In the genomic region with DNA sequence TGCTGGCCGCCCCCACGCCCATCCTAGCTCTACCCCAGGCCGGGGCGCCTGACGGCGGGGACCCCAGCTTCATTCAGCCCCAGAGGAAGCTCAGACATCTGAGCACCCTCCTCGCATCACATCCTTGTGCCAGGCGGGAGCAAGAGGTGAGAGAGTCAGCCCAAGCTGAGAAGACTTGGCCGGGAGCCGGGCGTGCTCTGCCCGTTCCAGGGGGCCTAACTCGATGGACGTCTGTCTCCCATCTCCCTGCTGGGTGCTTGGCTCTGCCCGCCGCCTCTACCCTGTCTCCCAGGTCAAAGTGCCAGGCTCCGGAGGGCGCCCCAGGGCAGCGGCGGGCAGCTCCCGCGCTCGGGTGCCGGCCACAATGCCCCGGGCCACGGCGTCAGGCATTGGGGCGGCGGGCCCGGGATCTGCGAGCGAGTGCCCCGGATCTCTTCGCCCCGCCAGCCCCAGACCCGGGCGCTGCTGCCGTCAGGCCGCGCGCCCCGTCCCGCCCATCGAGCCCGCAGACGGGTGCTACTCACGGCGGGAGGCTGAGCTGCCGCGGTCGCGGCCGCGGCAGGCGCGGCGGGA, we compare ENCODE assay signal across 8 cellular contexts. TPM values are rescaled to one million over a fixed set of nuclear protein-coding genes. Genes with fewer than 3 reads are reported as not detected.
DNase-seq lines count a peak whose midpoint lies in the region; ATAC-seq and TF ChIP-seq lines count a peak whose summit lies in the region.

No MANE protein-coding gene starts in this region.

- H4K5ac ChIP-seq in mesendoderm (ENCODE audit: low read length) = no peak overlapping the region

- no peaks in the 10 kb centered on the region for H3K27me3 ChIP-seq in MM.1S (replicated peaks; ENCODE audit: insufficient read depth, low read length)
- H3K27me3 ChIP-seq in mesendoderm (ENCODE audit: insufficient read depth, low read length, poor library complexity) = no peaks in the 10 kb centered on the region
- no peaks in the 10 kb centered on the region for H3K27me3 ChIP-seq in uterus

- H2BK5ac ChIP-seq in mesendoderm (ENCODE audit: low read length) = no peak overlapping the region

- peak; percentile 12 for ATAC-seq in GM19351 (IDR thresholded peaks at IDR 0.05; ENCODE audit: unreplicated experiment)

- no peak overlapping the region for H3K18ac ChIP-seq in mesendoderm (ENCODE audit: low read length)

- peak overlapping the region; percentile 52; the same call in 1 of the 2 replicates for H2AFZ ChIP-seq in MM.1S (ENCODE audit: low read length)

- H3K4me2 ChIP-seq in MM.1S (ENCODE audit: low read depth, low read length) = peak overlapping the region; percentile 52; the same call in 1 of the 2 replicates
- peak overlapping the region; percentile 41 for H3K4me2 ChIP-seq in mesendoderm (ENCODE audit: low read length)

- no peak overlapping the region for H3K4ac ChIP-seq in mesendoderm (ENCODE audit: low read depth, low read length)

- H3K9me3 ChIP-seq in MM.1S (replicated peaks; ENCODE audit: insufficient read depth, low read length) (no peaks in the 10 kb centered on the region), uterus (no peaks in the 10 kb centered on the region)

- WGBS in mesendoderm (ENCODE audit: extremely low coverage, insufficient coverage, low lambda C conversion rate) = no CpG with 5 or more reads among the region's 57 CpGs

- no peaks in the 10 kb centered on the region for H4K20me1 ChIP-seq in MM.1S (ENCODE audit: insufficient read depth, low read length)

- intact Hi-C loops in uterus (cut with DNase I; ENCODE audit: low total_unique reads) = no loop called here

- no peaks in the 10 kb centered on the region for H3K9me2 ChIP-seq in MM.1S (replicated peaks; ENCODE audit: insufficient read depth, low read length)

- peak overlapping the region; percentile 42 for H3K4me3 ChIP-seq in MM.1S (ENCODE audit: low read length)
- peak overlapping the region; percentile 59 for H3K4me3 ChIP-seq in choroid plexus epithelial cell (ENCODE audit: low read depth, low read length)
- H3K4me3 ChIP-seq in mesendoderm (ENCODE audit: low read length) = no peak overlapping the region
- peak overlapping the region; percentile 35 to 47 for H3K4me3 ChIP-seq in uterus

- in situ Hi-C loops in ACHN (cut with HindIII; ENCODE audit: low pct_ligation_motif_present, low pct_unique_long_range_greater_than_20kb, low sequenced_read_pairs) = no loop called here

- no peaks in the 10 kb centered on the region for H3F3A ChIP-seq in MM.1S (ENCODE audit: insufficient read depth, low read length)

- H3K4me1 ChIP-seq in MM.1S (ENCODE audit: low read length) = no peaks in the 10 kb centered on the region
- H3K4me1 ChIP-seq in mesendoderm (ENCODE audit: control insufficient read depth, low read depth, low read length) = no peaks in the 10 kb centered on the region
- no peaks in the 10 kb centered on the region for H3K4me1 ChIP-seq in uterus

- H3K23ac ChIP-seq in mesendoderm (ENCODE audit: low read length) = no peak overlapping the region

- H3K79me2 ChIP-seq in MM.1S (ENCODE audit: low read length) = no peaks in the 10 kb centered on the region
- H3K79me2 ChIP-seq in mesendoderm (ENCODE audit: control insufficient read depth, insufficient read depth, low read length) = no peaks in the 10 kb centered on the region

- H3K79me1 ChIP-seq in mesendoderm (ENCODE audit: low read length) = no peaks in the 10 kb centered on the region

- TF ChIP-seq CTCF in MM.1S (IDR thresholded peaks at IDR 0.05; ENCODE audit: low read length) (no peak), choroid plexus epithelial cell (conservative IDR thresholded peaks at IDR 0.05; ENCODE audit: low read depth, low read length) (no peak), uterus (IDR thresholded peaks at IDR 0.05) (no peak)

- DNase-seq in ACHN = peak; percentile 1
- DNase-seq in MM.1S = no peak
- DNase-seq in choroid plexus epithelial cell (ENCODE audit: low read depth) = no peak
- no peak for DNase-seq in mesendoderm
- DNase-seq in uterus = peak in 1 of 2 donors; percentile 28
- no peak for DNase-seq in AG08396 (ENCODE audit: low spot score)
- DNase-seq in SKM-1 treated with dmso at 0.1 percent for 144 hours (lab: John Stamatoyannopoulos, UW; ENCODE audit: unreplicated experiment) = no peak

- H4K8ac ChIP-seq in mesendoderm (ENCODE audit: low read depth, low read length) = no peak overlapping the region

- H3K36me3 ChIP-seq in MM.1S (replicated peaks; ENCODE audit: insufficient read depth, low read length) (no peaks in the 10 kb centered on the region), mesendoderm (ENCODE audit: control insufficient read depth, insufficient read depth, low read length) (no peaks in the 10 kb centered on the region), uterus (no peaks in the 10 kb centered on the region)

- H2BK15ac ChIP-seq in mesendoderm (replicated peaks; ENCODE audit: low read depth) = no peak overlapping the region

- no peak for TF ChIP-seq POLR2A in uterus (IDR thresholded peaks at IDR 0.05)

- peak overlapping the region; percentile 66 for H3K56ac ChIP-seq in mesendoderm (ENCODE audit: low read length)

- no peak overlapping the region for H2AK5ac ChIP-seq in mesendoderm (ENCODE audit: low read length)

- H3K9ac ChIP-seq in MM.1S (ENCODE audit: low read length) (no peak overlapping the region), mesendoderm (ENCODE audit: low read length) (peak overlapping the region; percentile 50)

- H2BK120ac ChIP-seq in mesendoderm (ENCODE audit: low read depth, low read length) = no peak overlapping the region

- H3K27ac ChIP-seq in MM.1S (ENCODE audit: low read length) (no peak overlapping the region), mesendoderm (ENCODE audit: low read depth, low read length) (no peak overlapping the region), uterus (no peak overlapping the region)

RNA-seq across cellular contexts. Expression of a gene that starts 0.4 kb away (rescaled TPM):
- 0.53 TPM for polyA plus RNA-seq in mesendoderm (2013, experiment 1 of 2)
- 0.49 TPM for polyA plus RNA-seq in mesendoderm (2013, experiment 2 of 2)
- total RNA-seq in uterus = 1 to 10 TPM in 3 of 4 donors, under 1 TPM in 1; 0.88 to 5.3 (median 1.4) TPM

RNA-seq across cellular contexts. Expression of a gene that starts 47.8 kb away (rescaled TPM):
- 100.0 TPM for polyA plus RNA-seq in mesendoderm (2013, experiment 1 of 2)
- 131 TPM for polyA plus RNA-seq in mesendoderm (2013, experiment 2 of 2)
- total RNA-seq in uterus = 10 to 100 TPM; 21.4 to 53.8 (median 34.3) TPM

RNA-seq across cellular contexts. Expression of a gene that starts 49.9 kb away (rescaled TPM):
- polyA plus RNA-seq in mesendoderm (2013, experiment 1 of 2) = 39.2 TPM
- polyA plus RNA-seq in mesendoderm (2013, experiment 2 of 2) = 41.6 TPM
- total RNA-seq in uterus = 100 to 1,000 TPM in 2 of 4 donors, 10 to 100 TPM in 2; 74.5 to 178 (median 95.5) TPM
